ENCODE assay signal across 27 cellular contexts in genomic region chr1:197813741-197814140, GRCh38.
"Had no signal": no experiment of that assay in that cellular context is flagged by ENCODE, and none has a peak within 500 bp of the region (broad histone marks: within the 10 kb centered on the region; RNA-seq: fewer than 3 reads in every experiment).

No MANE protein-coding gene starts in this region.

- H2AFZ ChIP-seq: hepatocyte had no signal

- H3K27ac ChIP-seq: colonic mucosa, esophagus muscularis mucosa, foreskin keratinocyte, gastroesophageal sphincter, heart left ventricle, hepatocyte, lower lobe of right lung, ovary, psoas muscle, sigmoid colon, spleen, testis, tibial artery had no signal

- H3K27me3 ChIP-seq: colonic mucosa, esophagus muscularis mucosa, foreskin keratinocyte, gastroesophageal sphincter, heart left ventricle, hepatocyte, ovary, sigmoid colon, spleen, testis, tibial artery had no signal

- H3K36me3 ChIP-seq: colonic mucosa, esophagus muscularis mucosa, gastroesophageal sphincter, heart left ventricle, lower lobe of right lung, ovary, sigmoid colon, spleen, tibial artery had no signal

- H3K27me3 Mint-ChIP-seq: dendritic cell treated with granulocyte-macrophage colony-stimulating factor and Interleukin-4, amounts not matched to agents 40 ng/mL and 50 ng/mL, for 4 days; stimulated activated memory B cell treated with anti-CD40 and anti-IgM and Interleukin-4, amounts not matched to agents 10 μg/mL and 1 μg/mL and 100 μg/mL, for 72 hours; type B pancreatic cell had no signal

- H3K4me3 Mint-ChIP-seq: dendritic cell treated with granulocyte-macrophage colony-stimulating factor and Interleukin-4, amounts not matched to agents 40 ng/mL and 50 ng/mL, for 4 days; natural killer cell; stimulated activated memory B cell treated with anti-CD40 and anti-IgM and Interleukin-4, amounts not matched to agents 10 μg/mL and 1 μg/mL and 100 μg/mL, for 72 hours; type B pancreatic cell had no signal

- H3K4me3 ChIP-seq: colonic mucosa, esophagus muscularis mucosa, gastroesophageal sphincter, heart left ventricle, hepatocyte, lower lobe of right lung, ovary, psoas muscle, sigmoid colon, spleen, testis, tibial artery had no signal

- DNase-seq: colonic mucosa; effector CD8-positive, alpha-beta T cell; foreskin keratinocyte; heart left ventricle; left ventricle myocardium superior; lower lobe of right lung; natural killer cell; occipital lobe; ovary; posterior cingulate gyrus; psoas muscle; right cardiac atrium; sigmoid colon; spleen; stimulated activated CD4-positive, alpha-beta T cell treated with anti-CD3 and anti-CD28 coated beads, Interleukin-4, amount 100 ng/mL, for 4 hours; stimulated activated naive CD8-positive, alpha-beta T cell treated with anti-CD3 and anti-CD28 coated beads, Interleukin-15, Interleukin-2, amounts not matched to agents 100 U/mL and 50 U/mL, for 24 hours; substantia nigra; testis; tibial artery had no signal

- H3K27ac Mint-ChIP-seq: dendritic cell treated with granulocyte-macrophage colony-stimulating factor and Interleukin-4, amounts not matched to agents 40 ng/mL and 50 ng/mL, for 4 days; natural killer cell; stimulated activated memory B cell treated with anti-CD40 and anti-IgM and Interleukin-4, amounts not matched to agents 10 μg/mL and 1 μg/mL and 100 μg/mL, for 72 hours; type B pancreatic cell had no signal

- H3K4me2 ChIP-seq: hepatocyte had no signal

- H3K79me2 ChIP-seq: hepatocyte had no signal

- H3K9me3 Mint-ChIP-seq: dendritic cell treated with granulocyte-macrophage colony-stimulating factor and Interleukin-4, amounts not matched to agents 40 ng/mL and 50 ng/mL, for 4 days; natural killer cell; type B pancreatic cell had no signal

- H3K36me3 Mint-ChIP-seq: natural killer cell; stimulated activated memory B cell treated with anti-CD40 and anti-IgM and Interleukin-4, amounts not matched to agents 10 μg/mL and 1 μg/mL and 100 μg/mL, for 72 hours; type B pancreatic cell had no signal

- H3K4me1 ChIP-seq: colonic mucosa, esophagus muscularis mucosa, foreskin keratinocyte, gastroesophageal sphincter, lower lobe of right lung, psoas muscle, sigmoid colon, spleen, testis, tibial artery had no signal

- H3K4me1 Mint-ChIP-seq: stimulated activated memory B cell treated with anti-CD40 and anti-IgM and Interleukin-4, amounts not matched to agents 10 μg/mL and 1 μg/mL and 100 μg/mL, for 72 hours had no signal

- H3K9me3 ChIP-seq: colonic mucosa, esophagus muscularis mucosa, lower lobe of right lung, ovary, psoas muscle, sigmoid colon, testis, tibial artery had no signal

- ATAC-seq: foreskin keratinocyte; gastroesophageal sphincter; heart left ventricle; left ventricle myocardium superior; lower lobe of right lung; natural killer cell; psoas muscle; right cardiac atrium; stimulated activated memory B cell treated with anti-CD40 and anti-IgM and Interleukin-4, amounts not matched to agents 10 μg/mL and 1 μg/mL and 100 μg/mL, for 72 hours; stimulated activated naive CD8-positive, alpha-beta T cell treated with anti-CD3 and anti-CD28 coated beads, Interleukin-15, Interleukin-2, amounts not matched to agents 100 U/mL and 50 U/mL, for 24 hours had no signal

- FAIRE-seq: endothelial cell of umbilical vein, keratinocyte had no signal
